Comparison of ENCODE assay signal across 36 cellular contexts in genomic region chr13:99470027-99470426, GRCh38.
"Had no signal": no experiment of that assay in that cellular context is flagged by ENCODE, and none has a peak within 500 bp of the region (broad histone marks: within the 10 kb centered on the region; RNA-seq: fewer than 3 reads in every experiment).

No MANE protein-coding gene starts in this region.

- DNase-seq: Karpas-422, Kasumi-1, MG63, MM.1S, MV-4-11, NCI-H1048, NCI-H1092, NCI-H1092 treated with DMSO at 0.1 percent for 48 hours, NCI-H1105, NCI-H1105 treated with DMSO at 0.1 percent for 48 hours, NCI-H1417, NCI-H1417 treated with DMSO at 0.1 percent for 48 hours, NCI-H1436, NCI-H1436 treated with DMSO at 0.1 percent for 48 hours, NCI-H146, NCI-H1694, NCI-H1694 treated with DMSO at 0.1 percent for 48 hours, NCI-H187, NCI-H187 treated with DMSO at 0.1 percent for 48 hours, NCI-H1930, NCI-H2029, NCI-H2029 treated with DMSO at 0.1 percent for 48 hours, NCI-H2081, NCI-H2081 treated with DMSO at 0.1 percent for 48 hours, NCI-H2107, NCI-H2171, NCI-H2171 treated with DMSO at 0.1 percent for 48 hours, NCI-H2227 treated with DMSO at 0.1 percent for 48 hours, NCI-H226, NCI-H345, NCI-H446, NCI-H446 treated with DMSO at 0.1 percent for 48 hours, NCI-H510A, NCI-H510A treated with DMSO at 0.1 percent for 48 hours, NCI-H524, NCI-H524 treated with DMSO at 0.1 percent for 48 hours had no signal

- H3K4me3 ChIP-seq: MG63 had no signal

- H3K9me3 ChIP-seq: MG63 had no signal

- H3K27me3 ChIP-seq: MG63 had no signal

- H3K36me3 ChIP-seq: MG63 had no signal
